In genomic region chr11:104163100-104164027, GRCh38 we compare ENCODE assay signal across 9 cellular contexts. TPM values are rescaled to one million over a fixed set of nuclear protein-coding genes. Genes with fewer than 3 reads are reported as not detected.
DNase-seq lines count a peak whose midpoint lies in the region; FAIRE-seq and TF ChIP-seq lines count a peak whose summit lies in the region.
"Had no signal": no experiment of that assay in that cellular context is flagged by ENCODE, and none has a peak within 500 bp of the region (broad histone marks: within the 10 kb centered on the region; RNA-seq: fewer than 3 reads in every experiment).

No MANE protein-coding gene starts in this region.

- peak overlapping the region in 1 of 3 donors; percentile 83 for H3K27ac Mint-ChIP-seq in IgD-negative memory B cell
- no peak overlapping the region for H3K27ac Mint-ChIP-seq in MCF 10A (ENCODE audit: low read depth, unreplicated experiment)

- H3K4me1 ChIP-seq in kidney (ENCODE audit: control insufficient read depth in 1 of 2, insufficient read depth in 1 of 2, low read depth in 1 of 2, low read length in 2 of 2): peaks cover 0 to 3% of the 10 kb centered on the region in 2 donors
- peaks cover 0 to 19% (median 17%) of the 10 kb centered on the region in 5 donors for H3K4me1 ChIP-seq in subcutaneous abdominal adipose tissue (ENCODE audit: control insufficient read depth in 5 of 5, insufficient read depth in 5 of 5, low read length in 5 of 5)

- H3K27ac ChIP-seq in kidney (ENCODE audit: low read depth in 2 of 2, low read length in 2 of 2) (no peak overlapping the region), subcutaneous abdominal adipose tissue (ENCODE audit: low read depth, low read length) (no peak overlapping the region)

- no peak for TF ChIP-seq CTCF in MCF 10A (IDR thresholded peaks at IDR 0.05; ENCODE audit: unreplicated experiment)
- no peak for TF ChIP-seq CTCF in kidney (IDR thresholded peaks at IDR 0.05; ENCODE audit: borderline replicate concordance, extremely low read depth, insufficient read depth)

- H3K4me3 Mint-ChIP-seq in IgD-negative memory B cell (peak overlapping the region; percentile 82 to 97 (median 92)), MCF 10A (ENCODE audit: unreplicated experiment) (peak overlapping the region; percentile 81)

- H3K4me1 Mint-ChIP-seq in IgD-negative memory B cell: peaks cover 3 to 10% (median 10%) of the 10 kb centered on the region in 3 donors
- H3K4me1 Mint-ChIP-seq in MCF 10A (ENCODE audit: insufficient read depth, unreplicated experiment): no peaks in the 10 kb centered on the region

- H3K36me3 Mint-ChIP-seq in IgD-negative memory B cell: peaks cover 3% of the 10 kb centered on the region
- no peaks in the 10 kb centered on the region for H3K36me3 Mint-ChIP-seq in MCF 10A (ENCODE audit: insufficient read depth, unreplicated experiment)

- H3K27me3 ChIP-seq in subcutaneous abdominal adipose tissue (ENCODE audit: control insufficient read depth in 5 of 5, insufficient read depth in 4 of 5, low read length in 5 of 5): no peaks in the 10 kb centered on the region

- BruUV-seq in MCF 10A (replicated peaks; lab: Mats Ljungman, UMichigan): no TSS peak

- H3K4me3 ChIP-seq in kidney (ENCODE audit: low read length in 2 of 2) (peak overlapping the region; percentile 69 to 74), subcutaneous abdominal adipose tissue (ENCODE audit: low read depth in 1 of 5, low read length in 5 of 5) (peak overlapping the region; percentile 62 to 86 (median 74))

- POLR2A ChIA-PET in MCF 10A (lab: Yijun Ruan, JAX): interaction anchor here (0.5 to 3.1 kb wide), 23 partner anchors 10 to 1365 kb away, joined by 3 to 12 read pairs (median 3); no protein-coding TSS in a partner anchor

- H3K9me3 ChIP-seq in kidney (ENCODE audit: control insufficient read depth in 1 of 2, low read length in 2 of 2) (no peaks in the 10 kb centered on the region), subcutaneous abdominal adipose tissue (ENCODE audit: control insufficient read depth in 5 of 5, low read length in 5 of 5) (no peaks in the 10 kb centered on the region)

- CTCF ChIA-PET in MCF 10A (lab: Yijun Ruan, JAX): interaction anchor here (0.5 to 4.1 kb wide), 33 partner anchors 8 to 1700 kb away, joined by 3 to 24 read pairs (median 3); no protein-coding TSS in a partner anchor

- no peak for FAIRE-seq in kidney (lab: Jason Lieb, UNC)
- FAIRE-seq: G401.6 had no signal

- DNase-seq in SIG-M5 treated with dmso at 0.1 percent for 504 hours (lab: John Stamatoyannopoulos, UW; ENCODE audit: unreplicated experiment) (peak; percentile 2), SIG-M5 (lab: John Stamatoyannopoulos, UW) (no peak), MCF 10A (ENCODE audit: unreplicated experiment) (peak; percentile 20), kidney (no peak), NCI-H1694 (lab: John Stamatoyannopoulos, UW) (no peak), HK-2 (ENCODE audit: unreplicated experiment) (no peak)

- H3K9me3 Mint-ChIP-seq in IgD-negative memory B cell (no peaks in the 10 kb centered on the region), MCF 10A (ENCODE audit: unreplicated experiment) (no peaks in the 10 kb centered on the region)

- H3K27me3 Mint-ChIP-seq in IgD-negative memory B cell: peaks cover 3% of the 10 kb centered on the region
- H3K27me3 Mint-ChIP-seq in MCF 10A (ENCODE audit: insufficient read depth, unreplicated experiment): no peaks in the 10 kb centered on the region

- no peaks in the 10 kb centered on the region for H3K36me3 ChIP-seq in kidney (ENCODE audit: control insufficient read depth in 1 of 2, insufficient read depth in 2 of 2, low read length in 2 of 2)
- H3K36me3 ChIP-seq in subcutaneous abdominal adipose tissue (ENCODE audit: control insufficient read depth in 5 of 5, insufficient read depth in 5 of 5, low read length in 5 of 5): no peaks in the 10 kb centered on the region

- no peak overlapping the region for H3K9ac ChIP-seq in kidney (ENCODE audit: low read length in 2 of 2)
- peak overlapping the region in 4 of 5 donors; percentile 5 to 59 (median 33) for H3K9ac ChIP-seq in subcutaneous abdominal adipose tissue (ENCODE audit: low read length in 5 of 5)

- intact Hi-C loops in MCF 10A (cut with micrococcal nuclease): no loop called here
- intact Hi-C loops in kidney (cut with DNase I): no loop called here

RNA-seq across cellular contexts. Expression of gene PDGFD, which starts 0.6 kb away (rescaled TPM):
- polyA plus RNA-seq in IgD-negative memory B cell: 2.3 TPM
- 0.27 and 0.61 TPM in 2 replicates for total RNA-seq in MCF 10A (2022)
- 12.2 TPM for total RNA-seq in kidney
- polyA plus RNA-seq in kidney (ENCODE audit: insufficient read depth, low read depth, low replicate concordance): 5.3 TPM

Comparison
In these comparisons a context has a peak if more than half of its experiments do, and no peak if none do; other contexts are left out.
1. DNase-seq: peak in SIG-M5 treated with dmso at 0.1 percent for 504 hours (single experiment) and MCF 10A (single experiment); none in SIG-M5 (single experiment), kidney (single experiment), NCI-H1694 (single experiment) and HK-2 (single experiment).
2. H3K9ac ChIP-seq: peak in subcutaneous abdominal adipose tissue (4 of 5); none in kidney (0 of 2).